ENCODE assay signal across 8 cellular contexts in the genomic region with DNA sequence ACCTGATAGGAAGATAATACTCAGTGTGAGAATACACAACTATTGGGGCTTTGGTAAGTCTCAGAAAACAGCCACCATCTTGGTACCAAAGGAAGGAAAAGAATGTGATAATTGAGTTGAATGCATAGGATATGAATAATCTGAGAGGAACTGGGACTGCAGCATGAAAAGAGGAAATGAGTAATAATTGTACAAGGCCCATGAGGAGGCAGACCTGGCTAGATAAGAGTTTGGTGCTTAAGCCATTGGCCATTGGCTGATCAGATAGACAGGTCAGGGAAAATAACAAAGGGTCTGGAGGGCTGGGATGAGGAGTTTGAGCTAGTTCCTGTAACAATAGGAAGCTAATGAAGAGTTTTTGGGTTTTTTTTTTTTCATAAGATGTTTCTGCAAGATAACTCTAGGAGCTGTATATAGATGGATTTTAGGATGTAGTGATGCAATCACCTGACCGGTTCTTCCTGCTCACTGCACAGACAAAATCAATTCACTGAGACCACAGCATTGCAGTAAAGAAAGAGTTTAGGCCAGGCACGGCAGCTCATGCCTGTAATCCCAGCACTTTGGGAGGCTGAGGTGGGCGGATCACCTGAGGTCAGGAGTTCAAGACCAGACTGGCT. TPM values are rescaled to one million over a fixed set of nuclear protein-coding genes. Genes with fewer than 3 reads are reported as not detected.
DNase-seq lines count a peak whose midpoint lies in the region; ATAC-seq, FAIRE-seq and TF ChIP-seq lines count a peak whose summit lies in the region.

No MANE protein-coding gene starts in this region.

- no peak for TF ChIP-seq POLR2A in NB4 (IDR thresholded peaks at IDR 0.05; ENCODE audit: extremely low read depth, insufficient read length)

- TF ChIP-seq CTCF in NB4 (IDR thresholded peaks at IDR 0.05; ENCODE audit: low read depth, low read length) (no peak), fibroblast of the aortic adventitia (IDR thresholded peaks at IDR 0.05; ENCODE audit: insufficient read depth, low read length) (no peak)

- peak; percentile 70 for ATAC-seq in HG02571 (IDR thresholded peaks at IDR 0.05; ENCODE audit: unreplicated experiment)

- peak; percentile 26 for FAIRE-seq in GM18507 (lab: Jason Lieb, UNC)

- DNase-seq in GM18507 (ENCODE audit: extremely low spot score, insufficient read length, low read depth) (peak; percentile 3), NB4 (ENCODE audit: low read depth) (peak; percentile 76), fibroblast of the aortic adventitia (ENCODE audit: low read depth) (peak; percentile 56), GOT3 (lab: John Stamatoyannopoulos, UW) (no peak), NCI-H2107 treated with DMSO at 0.1 percent for 48 hours (lab: John Stamatoyannopoulos, UW; ENCODE audit: unreplicated experiment) (no peak), NCI-H748 (lab: John Stamatoyannopoulos, UW; ENCODE audit: unreplicated experiment) (no peak)
- no peak for DNase-seq in stimulated activated CD4-positive, alpha-beta T cell treated with anti-CD3 and anti-CD28 coated beads, Interleukin-4, amount 100 ng/mL, for 24 hours

- H3K4me3 ChIP-seq in NB4 (ENCODE audit: low read depth, low read length) (no peak overlapping the region), fibroblast of the aortic adventitia (ENCODE audit: low read depth, low read length) (no peak overlapping the region)

RNA-seq across cellular contexts. Expression of gene TRMT2B, which starts 5.3 kb away (rescaled TPM):
- 13.6 and 18.3 TPM in 2 replicates for total RNA-seq in fibroblast of the aortic adventitia (ENCODE audit: low replicate concordance)

RNA-seq across cellular contexts. Expression of gene TMEM35A, which starts 21.5 kb away (rescaled TPM):
- total RNA-seq in fibroblast of the aortic adventitia (ENCODE audit: low replicate concordance) = 2.5 and 14.4 TPM in 2 replicates

RNA-seq across cellular contexts. Expression of gene CENPI, which starts 40.8 kb away (rescaled TPM):
- total RNA-seq in fibroblast of the aortic adventitia (ENCODE audit: low replicate concordance) = 4.3 and 23.4 TPM in 2 replicates

Comparison
In these comparisons a context has a peak if more than half of its experiments do, and no peak if none do; other contexts are left out.
1. DNase-seq: peak in GM18507 (single experiment), NB4 (single experiment) and fibroblast of the aortic adventitia (single experiment); none in GOT3 (single experiment), stimulated activated CD4-positive, alpha-beta T cell treated with anti-CD3 and anti-CD28 coated beads, Interleukin-4, amount 100 ng/mL, for 24 hours (single experiment), NCI-H2107 treated with DMSO at 0.1 percent for 48 hours (single experiment) and NCI-H748 (single experiment).